In genomic region chr17:34257299-34257985, GRCh38 we compare ENCODE assay signal across 25 cellular contexts. TPM values are rescaled to one million over a fixed set of nuclear protein-coding genes. Genes with fewer than 3 reads are reported as not detected.
DNase-seq lines count a peak whose midpoint lies in the region; ATAC-seq and TF ChIP-seq lines count a peak whose summit lies in the region.
"Had no signal": no experiment of that assay in that cellular context is flagged by ENCODE, and none has a peak within 500 bp of the region (broad histone marks: within the 10 kb centered on the region; RNA-seq: fewer than 3 reads in every experiment).

No MANE protein-coding gene starts in this region.

- no peaks in the 10 kb centered on the region for H3K9me3 ChIP-seq in body of pancreas
- H3K9me3 ChIP-seq: BLaER1 treated with 17β-estradiol and CSF1 and Interleukin-3, amounts not matched to agents 10 nM and 100 nM; HAP-1; MG63 had no signal

- H3K27ac ChIP-seq in body of pancreas: peak overlapping the region in 1 of 4 donors; percentile 83
- H3K27ac ChIP-seq: PC-9, RWPE1 had no signal

- TF ChIP-seq CTCF in body of pancreas (IDR thresholded peaks at IDR 0.05) (no peak), fibroblast of the aortic adventitia (IDR thresholded peaks at IDR 0.05; ENCODE audit: insufficient read depth, low read length) (no peak)

- H3K27me3 ChIP-seq in body of pancreas: no peaks in the 10 kb centered on the region
- H3K27me3 ChIP-seq: BLaER1 treated with 17β-estradiol and CSF1 and Interleukin-3, amounts not matched to agents 10 nM and 100 nM; MG63 had no signal

- peaks cover 32% of the 10 kb centered on the region for H3K4me1 ChIP-seq in body of pancreas

- DNase-seq in EL: peak; percentile 38
- DNase-seq in body of pancreas: no peak
- peak; percentile 36 for DNase-seq in fibroblast of the aortic adventitia (ENCODE audit: low read depth)
- peak; percentile 31 for DNase-seq in renal cortical epithelial cell (ENCODE audit: low read depth)
- DNase-seq in HPDE6-E6E7 (ENCODE audit: extremely low spot score): no peak
- no peak for DNase-seq in hepatic stellate cell (ENCODE audit: low spot score)
- DNase-seq: AML-193; CD4-positive, alpha-beta T cell; GOT3; HFFc6; KG1; MG63; NCI-H1105 treated with DMSO at 0.1 percent for 48 hours; NCI-H146; NCI-H1930; NCI-H2107; NCI-H446 treated with DMSO at 0.1 percent for 48 hours; NCI-H526; PC-9; SHP77 had no signal

- intact Hi-C loops in body of pancreas (cut with DNase I): no loop called here

- 59 to 63% methylated on average over 5 of the region's 5 CpGs for WGBS in body of pancreas, 2 donors

- H3K4me3 ChIP-seq in body of pancreas: no peak overlapping the region
- H3K4me3 ChIP-seq in fibroblast of the aortic adventitia (ENCODE audit: low read depth, low read length): no peak overlapping the region
- H3K4me3 ChIP-seq: HAP-1, MG63, PC-9 had no signal

- TF ChIP-seq POLR2A in body of pancreas (IDR thresholded peaks at IDR 0.05): peak in 2 of 3 donors; percentile 20 to 35

- H3K36me3 ChIP-seq in body of pancreas (replicated peaks in 1 of 2; ENCODE audit: insufficient read depth in 1 of 2, low read depth in 2 of 2): no peaks in the 10 kb centered on the region
- H3K36me3 ChIP-seq: HAP-1, MG63 had no signal

- ATAC-seq in body of pancreas (no peak), GM18502 (IDR thresholded peaks at IDR 0.05; ENCODE audit: poor library complexity, unreplicated experiment) (no peak)

RNA-seq across cellular contexts. Expression of gene CCL2, which starts 2.4 kb away (rescaled TPM):
- 10 to 100 TPM; 34.0 to 49.8 TPM for total RNA-seq in body of pancreas
- total RNA-seq in fibroblast of the aortic adventitia (ENCODE audit: low replicate concordance): 11.1 and 109 TPM in 2 replicates
- total RNA-seq in renal cortical epithelial cell: 29.2 and 148 TPM in 2 replicates
- total RNA-seq: CD4-positive, alpha-beta T cell; PC-9; SK-MEL-5 had no signal

RNA-seq across cellular contexts. Expression of gene CCL7, which starts 12.6 kb away (rescaled TPM):
- total RNA-seq in body of pancreas: not detected
- not detected in 2 replicates for total RNA-seq in fibroblast of the aortic adventitia (ENCODE audit: low replicate concordance)
- not detected in 2 replicates for total RNA-seq in renal cortical epithelial cell
- total RNA-seq: CD4-positive, alpha-beta T cell; HFFc6; PC-9; SK-MEL-5 had no signal

RNA-seq across cellular contexts. Expression of gene CCL11, which starts 28.1 kb away (rescaled TPM):
- total RNA-seq in body of pancreas (not detected), fibroblast of the aortic adventitia (ENCODE audit: low replicate concordance) (not detected in 2 replicates), renal cortical epithelial cell (not detected in 2 replicates)
- total RNA-seq: CD4-positive, alpha-beta T cell; HFFc6; PC-9; SK-MEL-5 had no signal

Comparison
In these comparisons a context has a peak if more than half of its experiments do, and no peak if none do; other contexts are left out.
1. DNase-seq: peak in EL (single experiment), fibroblast of the aortic adventitia (single experiment) and renal cortical epithelial cell (single experiment); none in body of pancreas (0 of 4), HPDE6-E6E7 (single experiment) and hepatic stellate cell (single experiment).